Comparison of ENCODE assay signal across 10 cellular contexts in genomic region chr16:62190426-62190825, GRCh38.
A peak's percentile ranks its signal among the peaks of the same experiment; 100 is the strongest.
DNase-seq lines count a peak whose midpoint lies in the region; ATAC-seq and TF ChIP-seq lines count a peak whose summit lies in the region.
"Had no signal": no experiment of that assay in that cellular context is flagged by ENCODE, and none has a peak within 500 bp of the region (broad histone marks: within the 10 kb centered on the region; RNA-seq: fewer than 3 reads in every experiment).

No MANE protein-coding gene starts in this region.

- H3K27me3 ChIP-seq in Caco-2 (replicated peaks; ENCODE audit: control insufficient read depth, insufficient read depth, low read length): no peaks in the 10 kb centered on the region
- no peaks in the 10 kb centered on the region for H3K27me3 ChIP-seq in Karpas-422 (ENCODE audit: low read length)
- H3K27me3 ChIP-seq in adipocyte (replicated peaks; ENCODE audit: control insufficient read depth, insufficient read depth, low read length): no peaks in the 10 kb centered on the region
- no peaks in the 10 kb centered on the region for H3K27me3 ChIP-seq in right lobe of liver

- H3K36me3 ChIP-seq in Caco-2 (ENCODE audit: control insufficient read depth, insufficient read depth, low read length) (no peaks in the 10 kb centered on the region), Karpas-422 (ENCODE audit: insufficient read depth, low read length) (no peaks in the 10 kb centered on the region), adipocyte (ENCODE audit: control insufficient read depth, insufficient read depth, low read length, severe bottlenecking) (no peaks in the 10 kb centered on the region), right lobe of liver (no peaks in the 10 kb centered on the region)

- intact Hi-C loops in Caco-2 (cut with micrococcal nuclease; ENCODE audit: unreplicated experiment) (loop anchor here (1.0 kb wide), 1 partner anchor 680 kb away; no protein-coding TSS in a partner anchor), right lobe of liver (cut with DNase I) (no loop called here)

- CTCF ChIA-PET in Caco-2 (lab: Charles Lee): interaction anchor here (0.6 to 2.6 kb wide), 7 partner anchors 23 to 1561 kb away, joined by 3 to 16 read pairs (median 4); no protein-coding TSS in a partner anchor

- no peaks in the 10 kb centered on the region for H3K4me1 ChIP-seq in Caco-2
- H3K4me1 ChIP-seq in Karpas-422 (ENCODE audit: low read length): no peaks in the 10 kb centered on the region
- no peaks in the 10 kb centered on the region for H3K4me1 ChIP-seq in adipocyte (ENCODE audit: control insufficient read depth, insufficient read depth, low read length)
- no peaks in the 10 kb centered on the region for H3K4me1 ChIP-seq in right lobe of liver

- H3K9me3 Mint-ChIP-seq in Caco-2 (ENCODE audit: unreplicated experiment): no peaks in the 10 kb centered on the region

- DNase-seq in Caco-2: peak in 1 of 2 experiments; percentile 21
- DNase-seq in Karpas-422: peak; percentile 63
- peak; percentile 1 for DNase-seq in adipocyte (ENCODE audit: low read depth)
- DNase-seq in right lobe of liver: no peak
- no peak for DNase-seq in NCI-H2196 (lab: John Stamatoyannopoulos, UW; ENCODE audit: unreplicated experiment)
- DNase-seq in stimulated activated CD8-positive, alpha-beta memory T cell treated with anti-CD3 and anti-CD28 coated beads, Interleukin-4, amount 100 ng/mL, for 48 hours: no peak
- DNase-seq in NCI-H2196 treated with DMSO at 0.1 percent for 48 hours (lab: John Stamatoyannopoulos, UW; ENCODE audit: unreplicated experiment): no peak
- DNase-seq: activated gamma-delta T cell had no signal

- TF ChIP-seq CTCF in Caco-2 (IDR thresholded peaks at IDR 0.05; ENCODE audit: insufficient read depth in 1 of 2, low read depth in 1 of 2, low read length in 1 of 2, severe bottlenecking in 1 of 2, unreplicated experiment in 1 of 2) (peak; percentile 63 to 74), right lobe of liver (IDR thresholded peaks at IDR 0.05) (peak; percentile 43 to 58 (median 44))

- H3K79me2 ChIP-seq in Karpas-422 (ENCODE audit: low read length): no peaks in the 10 kb centered on the region

- no TSS peak for BruUV-seq in Caco-2 (replicated peaks; lab: Mats Ljungman, UMichigan)

- H3K9ac ChIP-seq in Karpas-422 (ENCODE audit: low read length) (no peak overlapping the region), adipocyte (ENCODE audit: low read length) (no peak overlapping the region)

- H3K36me3 Mint-ChIP-seq in Caco-2 (ENCODE audit: insufficient read depth, unreplicated experiment): no peaks in the 10 kb centered on the region

- H3K4me2 ChIP-seq in Karpas-422 (ENCODE audit: low read depth, low read length, poor library complexity, severe bottlenecking): no peak overlapping the region

- WGBS in right lobe of liver (ENCODE audit: insufficient coverage, low coverage, low lambda C conversion rate, missing lambda C conversion rate): 24% methylated on average over 2 of the region's 2 CpGs

- H3K9me3 ChIP-seq in Caco-2: no peaks in the 10 kb centered on the region
- peaks cover 5% of the 10 kb centered on the region; the same call in 1 of the 2 replicates for H3K9me3 ChIP-seq in Karpas-422 (ENCODE audit: low read length)
- H3K9me3 ChIP-seq in adipocyte (ENCODE audit: control insufficient read depth, low read length): no peaks in the 10 kb centered on the region
- H3K9me3 ChIP-seq in right lobe of liver: no peaks in the 10 kb centered on the region

- peaks cover 5% of the 10 kb centered on the region for H3K27me3 Mint-ChIP-seq in Caco-2 (ENCODE audit: insufficient read depth, unreplicated experiment)

- H2AFZ ChIP-seq in Karpas-422 (ENCODE audit: low read length): no peak overlapping the region

- ATAC-seq in right lobe of liver (peak; percentile 55 to 79 (median 73)), HG03571 (IDR thresholded peaks at IDR 0.05; ENCODE audit: unreplicated experiment) (no peak)
- ATAC-seq: Right ventricle myocardium inferior had no signal

- TF ChIP-seq POLR2A in right lobe of liver (IDR thresholded peaks at IDR 0.05): no peak

- H3K27ac ChIP-seq in Karpas-422 (ENCODE audit: low read length) (no peak overlapping the region), right lobe of liver (no peak overlapping the region)

- H3K4me3 ChIP-seq in Caco-2 (ENCODE audit: low read depth, low read length) (no peak overlapping the region), Karpas-422 (ENCODE audit: low read length) (no peak overlapping the region), adipocyte (ENCODE audit: low read length) (no peak overlapping the region), right lobe of liver (no peak overlapping the region)

- no peaks in the 10 kb centered on the region for H3K9me2 ChIP-seq in Karpas-422 (replicated peaks; ENCODE audit: insufficient read depth, low read length)

- no peak overlapping the region for H3K27ac Mint-ChIP-seq in Caco-2 (ENCODE audit: unreplicated experiment)

- H4K20me1 ChIP-seq in Karpas-422 (ENCODE audit: insufficient read depth, low read depth, low read length): no peaks in the 10 kb centered on the region

- POLR2A ChIA-PET in Caco-2 (lab: Charles Lee): no interaction called here

- H3K4me3 Mint-ChIP-seq in Caco-2 (ENCODE audit: unreplicated experiment): no peak overlapping the region

- no peaks in the 10 kb centered on the region for H3K4me1 Mint-ChIP-seq in Caco-2 (ENCODE audit: low read depth, unreplicated experiment)

Comparison
In these comparisons a context has a peak if more than half of its experiments do, and no peak if none do; other contexts are left out.
1. DNase-seq: peak in Karpas-422 (single experiment) and adipocyte (single experiment); none in right lobe of liver (0 of 3), NCI-H2196 (single experiment), stimulated activated CD8-positive, alpha-beta memory T cell treated with anti-CD3 and anti-CD28 coated beads, Interleukin-4, amount 100 ng/mL, for 48 hours (single experiment) and NCI-H2196 treated with DMSO at 0.1 percent for 48 hours (single experiment).